In genomic region chr12:49187184-49187583, GRCh38 we compare ENCODE assay signal across 8 cellular contexts. TPM values are rescaled to one million over a fixed set of nuclear protein-coding genes. Genes with fewer than 3 reads are reported as not detected.
DNase-seq lines count a peak whose midpoint lies in the region; ATAC-seq lines count a peak whose summit lies in the region.

No MANE protein-coding gene starts in this region.

- no peaks in the 10 kb centered on the region for H3K9me3 Mint-ChIP-seq in central memory CD8-positive, alpha-beta T cell

- H3K9ac ChIP-seq in stomach smooth muscle (ENCODE audit: low read length in 2 of 2): peak overlapping the region in 1 of 2 donors; percentile 97

- peak; percentile 35 for DNase-seq in GM04503 (ENCODE audit: low read depth)
- peak; percentile 14 for DNase-seq in NCI-H345 treated with DMSO at 0.1 percent for 48 hours (lab: John Stamatoyannopoulos, UW; ENCODE audit: unreplicated experiment)
- DNase-seq in central memory CD8-positive, alpha-beta T cell (ENCODE audit: low spot score in 2 of 2): no peak
- peak; percentile 12 to 26 for DNase-seq in left colon
- no peak for DNase-seq in stimulated activated naive CD4-positive, alpha-beta T cell treated with Interleukin-2 at 50 U/mL for 16 hours (lab: John Stamatoyannopoulos, UW)

- H3K4me1 ChIP-seq in stomach smooth muscle (ENCODE audit: control insufficient read depth, insufficient read depth, low read length): peaks cover 12% of the 10 kb centered on the region

- H3K27ac Mint-ChIP-seq in central memory CD8-positive, alpha-beta T cell (ENCODE audit: low read depth): peak overlapping the region; percentile 96

- no peaks in the 10 kb centered on the region for H3K27me3 ChIP-seq in stomach smooth muscle (ENCODE audit: control insufficient read depth in 1 of 2, insufficient read depth in 2 of 2, low read length in 2 of 2)

- H3K4me3 ChIP-seq in stomach smooth muscle (ENCODE audit: low read length in 2 of 2): peak overlapping the region; percentile 76 to 95

- H3K9me3 ChIP-seq in stomach smooth muscle (ENCODE audit: control insufficient read depth in 2 of 2, low read length in 2 of 2): no peaks in the 10 kb centered on the region

- peak overlapping the region; percentile 95 for H3K4me3 Mint-ChIP-seq in central memory CD8-positive, alpha-beta T cell

- intact Hi-C loops in left colon (cut with DNase I, micrococcal nuclease): loop anchor here in 1 of 2 donors (5.0 kb wide), 2 partner anchors 45 to 55 kb away; partner anchors contain the start of gene TUBA1B

- peak overlapping the region; percentile 99 for H3K27ac ChIP-seq in stomach smooth muscle (ENCODE audit: low read length)

- peaks cover 14 to 22% of the 10 kb centered on the region in 2 donors for H3K36me3 ChIP-seq in stomach smooth muscle (ENCODE audit: control insufficient read depth in 2 of 2, insufficient read depth in 2 of 2, low read length in 2 of 2)

- H3K4me1 Mint-ChIP-seq in central memory CD8-positive, alpha-beta T cell: peaks cover 22% of the 10 kb centered on the region

- no peaks in the 10 kb centered on the region for H3K27me3 Mint-ChIP-seq in central memory CD8-positive, alpha-beta T cell

- peaks cover 59% of the 10 kb centered on the region for H3K36me3 Mint-ChIP-seq in central memory CD8-positive, alpha-beta T cell (ENCODE audit: insufficient read depth)

- ATAC-seq in central memory CD8-positive, alpha-beta T cell (replicated peaks; ENCODE audit: extremely low read depth, poor library complexity, severe bottlenecking): no peak
- ATAC-seq in left colon (no peak), GM19467 (IDR thresholded peaks at IDR 0.05; ENCODE audit: unreplicated experiment) (no peak), GM21381 (IDR thresholded peaks at IDR 0.05; ENCODE audit: unreplicated experiment) (no peak)

RNA-seq across cellular contexts. Expression of gene TUBA1A, which starts 1.7 kb away (rescaled TPM):
- total RNA-seq in left colon: 10 to 100 TPM; 12.8 to 57.7 TPM

RNA-seq across cellular contexts. Expression of gene TUBA1B, which starts 56.0 kb away (rescaled TPM):
- 100 to 1,000 TPM; 298 to 454 TPM for total RNA-seq in left colon

Comparison
In these comparisons a context has a peak if more than half of its experiments do, and no peak if none do; other contexts are left out.
1. DNase-seq: peak in GM04503 (single experiment), NCI-H345 treated with DMSO at 0.1 percent for 48 hours (single experiment) and left colon (2 of 2); none in central memory CD8-positive, alpha-beta T cell (0 of 2) and stimulated activated naive CD4-positive, alpha-beta T cell treated with Interleukin-2 at 50 U/mL for 16 hours (single experiment).